ENCODE assay signal across 14 cellular contexts in the genomic region with DNA sequence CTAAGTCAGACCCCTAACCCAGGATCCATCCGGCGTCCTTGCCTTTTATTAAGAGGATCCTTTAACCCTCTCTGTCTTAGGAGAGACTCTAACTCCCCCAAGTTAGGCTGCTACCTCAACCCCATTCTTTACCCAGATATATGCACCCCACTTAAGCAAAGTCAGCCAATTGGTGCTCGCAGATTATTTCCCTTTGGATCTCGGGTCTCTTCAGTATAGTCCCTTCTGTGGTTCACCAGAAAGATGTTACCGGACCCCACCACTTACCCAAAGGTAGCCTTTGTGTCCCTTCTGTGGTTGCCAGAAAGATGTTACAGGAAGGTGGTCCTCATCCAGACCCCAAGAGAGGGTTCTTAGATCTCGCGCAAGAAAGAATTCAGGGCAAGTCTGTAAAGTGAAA.
"Had no signal": no experiment of that assay in that cellular context is flagged by ENCODE, and none has a peak within 500 bp of the region (broad histone marks: within the 10 kb centered on the region; RNA-seq: fewer than 3 reads in every experiment).

No MANE protein-coding gene starts in this region.

- H3K27ac ChIP-seq: epithelial cell of prostate, heart right ventricle, lower lobe of right lung, pancreas, upper lobe of right lung, VCaP had no signal

- ATAC-seq: heart right ventricle; left cardiac atrium; lower lobe of right lung; pancreas; sciatic nerve; stimulated activated naive CD8-positive, alpha-beta T cell treated with anti-CD3 and anti-CD28 coated beads, Interleukin-15, amount 100 ng/mL, for 72 hours; upper lobe of right lung had no signal

- H3K4me3 Mint-ChIP-seq: activated naive CD4-positive, alpha-beta T cell treated with anti-CD3 and anti-CD28 coated beads for 36 hours; mesothelial cell of epicardium; stimulated activated naive CD8-positive, alpha-beta T cell treated with anti-CD3 and anti-CD28 coated beads, Interleukin-15, amount 100 ng/mL, for 72 hours had no signal

- H3K27me3 Mint-ChIP-seq: stimulated activated naive CD8-positive, alpha-beta T cell treated with anti-CD3 and anti-CD28 coated beads, Interleukin-15, amount 100 ng/mL, for 72 hours had no signal

- H3K4me1 ChIP-seq: heart right ventricle, lower lobe of right lung, pancreas, upper lobe of right lung had no signal

- H3K36me3 Mint-ChIP-seq: mesothelial cell of epicardium had no signal

- DNase-seq: activated CD4-positive, alpha-beta T cell treated with anti-CD3 and anti-CD28 coated beads, Interleukin-2, amount 50 U/mL, for 48 hours; activated naive CD4-positive, alpha-beta T cell treated with anti-CD3 and anti-CD28 coated beads for 36 hours; heart right ventricle; left cardiac atrium; lower lobe of right lung; pancreas; stimulated activated naive CD8-positive, alpha-beta T cell treated with anti-CD3 and anti-CD28 coated beads, Interleukin-15, amount 100 ng/mL, for 72 hours; upper lobe of right lung had no signal

- H3K27me3 ChIP-seq: heart right ventricle, pancreas, upper lobe of right lung had no signal

- H3K4me1 Mint-ChIP-seq: stimulated activated naive CD8-positive, alpha-beta T cell treated with anti-CD3 and anti-CD28 coated beads, Interleukin-15, amount 100 ng/mL, for 72 hours had no signal

- H3K4me3 ChIP-seq: heart right ventricle, lower lobe of right lung, pancreas, upper lobe of right lung had no signal

- H3K36me3 ChIP-seq: heart right ventricle, lower lobe of right lung, pancreas, upper lobe of right lung had no signal

- H3K9me3 ChIP-seq: heart right ventricle, lower lobe of right lung, pancreas, upper lobe of right lung had no signal

- H3K27ac Mint-ChIP-seq: activated naive CD4-positive, alpha-beta T cell treated with anti-CD3 and anti-CD28 coated beads for 36 hours; activated T-helper 2 cell treated with anti-CD3 and anti-CD28 coated beads, Interferon-gamma antibody, Interleukin-2, Interleukin-4, amounts not matched to agents 10 μg/mL and 5 μg/mL and 100 μg/mL, durations not matched to agents 14 hours and 24 hours and 36 hours; mesothelial cell of epicardium; stimulated activated naive CD8-positive, alpha-beta T cell treated with anti-CD3 and anti-CD28 coated beads, Interleukin-15, amount 100 ng/mL, for 72 hours had no signal

- FAIRE-seq: frontal cortex, pancreas had no signal
